In genomic region chr20:63977392-63978276, GRCh38 we compare ENCODE assay signal across 8 cellular contexts. TPM values are rescaled to one million over a fixed set of nuclear protein-coding genes. Genes with fewer than 3 reads are reported as not detected.
DNase-seq lines count a peak whose midpoint lies in the region; ATAC-seq, FAIRE-seq and TF ChIP-seq lines count a peak whose summit lies in the region.

No MANE protein-coding gene starts in this region.

- H3K27ac ChIP-seq in HCT116 (ENCODE audit: low read depth, low read length) (peak overlapping the region; percentile 69; the same call in 1 of the 2 replicates), K562 (ENCODE audit: extremely low read depth, low read depth, low read length) (peak overlapping the region; percentile 83), sigmoid colon (no peak overlapping the region)

- TF ChIP-seq EP300 in K562 (IDR thresholded peaks at IDR 0.05; ENCODE audit: low read length) (peak; percentile 33; the same call in 1 of the 2 replicates), sigmoid colon (IDR thresholded peaks at IDR 0.05) (no peak)

- RAD21 ChIA-PET in HCT116 (lab: Charles Lee; ENCODE audit: low non-redundant PET in 1 of 2, low total read pairs in 2 of 2, uncharacterized antibody in 2 of 2, unreplicated experiment in 2 of 2), result no interaction called here

- peaks cover 33% of the 10 kb centered on the region for H3K36me3 Mint-ChIP-seq in T-helper 1 cell treated with Interleukin-12 subunit alpha and Interleukin-12 subunit beta and Interleukin-4 antibody, amounts not matched to agents 30 μg/mL and 1 μg/mL, for 36 hours (ENCODE audit: low read depth)

- H3K9me2 ChIP-seq in HCT116 (ENCODE audit: insufficient read depth), result no peaks in the 10 kb centered on the region

- TF ChIP-seq POLR2A in HCT116 (IDR thresholded peaks at IDR 0.05; ENCODE audit: borderline replicate concordance, extremely low read depth, insufficient read depth, insufficient read length) (no peak), K562 (conservative IDR thresholded peaks at IDR 0.05) (no peak), sigmoid colon (IDR thresholded peaks at IDR 0.05) (no peak)

- intact Hi-C loops in HCT116 (cut with micrococcal nuclease), result loop anchor here (10.0 kb wide), 2 partner anchors 113 to 193 kb away; partner anchors contain the start of genes ABHD16B and TPD52L2
- intact Hi-C loops in K562 (cut with micrococcal nuclease), result loop anchor here (5.0 to 10.0 kb wide), 3 partner anchors 75 to 193 kb away; partner anchors contain the start of genes ABHD16B and TPD52L2
- intact Hi-C loops in sigmoid colon (cut with DNase I), result loop anchor here (10.0 kb wide), 2 partner anchors 323 to 763 kb away; partner anchors contain the start of genes RTEL1, STMN3 and YTHDF1

- ATAC-seq in HCT116 (no peak), K562 (no peak)

- H3K4me1 ChIP-seq in HCT116 (ENCODE audit: control insufficient read depth in 1 of 2, insufficient read depth in 2 of 2, low read length in 2 of 2) (peaks cover 28 to 63% of the 10 kb centered on the region in 2 experiments), K562 (replicated peaks in 1 of 2; ENCODE audit: control insufficient read depth in 2 of 2, insufficient read depth in 2 of 2, low read length in 2 of 2) (peaks cover 30 to 70% of the 10 kb centered on the region in 2 experiments), sigmoid colon (peaks cover 0 to 47% (median 46%) of the 10 kb centered on the region in 4 donors)

- TF ChIP-seq RAD21 in HCT116 (IDR thresholded peaks at IDR 0.05; ENCODE audit: low read depth), result no peak
- no peak for TF ChIP-seq RAD21 in K562 (CRISPR knock-in tag; conservative IDR thresholded peaks at IDR 0.05 in 1 of 2, IDR thresholded peaks at IDR 0.05 in 1 of 2)

- POLR2A ChIA-PET in HCT116 (lab: Charles Lee), result no interaction called here
- POLR2A ChIA-PET in K562 (lab: Yijun Ruan, JAX), result interaction anchor here (0.6 kb wide), 2 partner anchors 9 to 83 kb away, joined by 3 read pairs; no protein-coding TSS in a partner anchor

- H4K20me1 ChIP-seq in HCT116 (ENCODE audit: insufficient read depth), result no peaks in the 10 kb centered on the region
- H4K20me1 ChIP-seq in K562 (replicated peaks; ENCODE audit: control insufficient read depth, insufficient read depth, low read length), result no peaks in the 10 kb centered on the region

- CTCF ChIA-PET in HCT116 (lab: Charles Lee) (interaction anchor here (0.5 to 0.6 kb wide), 2 partner anchors 9 to 403 kb away, joined by 3 to 6 read pairs; partner anchors contain the start of gene HELZ2), K562 (lab: Yijun Ruan, JAX; ENCODE audit: low intra/inter-chr PET ratio) (no interaction called here)

- DNase-seq in HCT116 (ENCODE audit: low read depth, low spot score), result no peak
- peak in 3 of 4 experiments; percentile 38 to 76 (median 58) for DNase-seq in K562 (ENCODE audit: extremely low read depth in 1 of 4, low spot score in 3 of 4)
- peak; percentile 66 for DNase-seq in sigmoid colon
- no peak for DNase-seq in ureter (ENCODE audit: low spot score)
- no peak for DNase-seq in amniotic stem cell (lab: John Stamatoyannopoulos, UW)
- no peak for DNase-seq in NCI-H2196 treated with DMSO at 0.1 percent for 48 hours (lab: John Stamatoyannopoulos, UW; ENCODE audit: unreplicated experiment)
- no peak for DNase-seq in NCI-H510A treated with DMSO at 0.1 percent for 48 hours (lab: John Stamatoyannopoulos, UW)

- in situ Hi-C loops in K562 (cut with MboI), result no loop called here

- H3K27me3 ChIP-seq in HCT116 (ENCODE audit: insufficient read depth, low read length) (no peaks in the 10 kb centered on the region), K562 (ENCODE audit: control insufficient read depth in 2 of 2, insufficient read depth in 2 of 2, low read length in 2 of 2) (no peaks in the 10 kb centered on the region), sigmoid colon (peaks cover 0 to 12% (median 7%) of the 10 kb centered on the region in 3 donors)

- H3K4me3 Mint-ChIP-seq in T-helper 1 cell treated with Interleukin-12 subunit alpha and Interleukin-12 subunit beta and Interleukin-4 antibody, amounts not matched to agents 30 μg/mL and 1 μg/mL, for 36 hours, result peak overlapping the region; percentile 90

- H3K4me1 Mint-ChIP-seq in T-helper 1 cell treated with Interleukin-12 subunit alpha and Interleukin-12 subunit beta and Interleukin-4 antibody, amounts not matched to agents 30 μg/mL and 1 μg/mL, for 36 hours (ENCODE audit: low read depth), result peaks cover 57% of the 10 kb centered on the region

- BruUV-seq in HCT116 (replicated peaks; lab: Mats Ljungman, UMichigan) (no TSS peak), K562 (replicated peaks; lab: Mats Ljungman, UMichigan) (no TSS peak)

- no peaks in the 10 kb centered on the region for H3K9me3 Mint-ChIP-seq in T-helper 1 cell treated with Interleukin-12 subunit alpha and Interleukin-12 subunit beta and Interleukin-4 antibody, amounts not matched to agents 30 μg/mL and 1 μg/mL, for 36 hours

- peaks cover 3% of the 10 kb centered on the region for H3K9me1 ChIP-seq in K562 (ENCODE audit: control insufficient read depth, insufficient read depth, low read length)

- TF ChIP-seq CTCF in HCT116 (IDR thresholded peaks at IDR 0.05 in 2 of 3, conservative IDR thresholded peaks at IDR 0.05 in 1 of 3; ENCODE audit: borderline replicate concordance in 1 of 3, insufficient read depth in 1 of 3, low read depth in 2 of 3, low read length in 2 of 3) (no peak), K562 (IDR thresholded peaks at IDR 0.05 in 2 of 3, conservative IDR thresholded peaks at IDR 0.05 in 1 of 3; ENCODE audit: insufficient read depth in 2 of 3, low read depth in 1 of 3, low read length in 3 of 3) (no peak), sigmoid colon (IDR thresholded peaks at IDR 0.05) (no peak)

- no peaks in the 10 kb centered on the region for H3K27me3 Mint-ChIP-seq in T-helper 1 cell treated with Interleukin-12 subunit alpha and Interleukin-12 subunit beta and Interleukin-4 antibody, amounts not matched to agents 30 μg/mL and 1 μg/mL, for 36 hours (ENCODE audit: low read depth)

- H2AFZ ChIP-seq in HCT116 (ENCODE audit: low read depth, low read length, poor library complexity, severe bottlenecking) (no peak overlapping the region), K562 (ENCODE audit: low read depth, low read length) (peak overlapping the region; percentile 37)

- H3K36me3 ChIP-seq in HCT116 (ENCODE audit: control insufficient read depth in 1 of 2, insufficient read depth in 2 of 2, low read length in 2 of 2) (no peaks in the 10 kb centered on the region), K562 (ENCODE audit: control insufficient read depth, insufficient read depth, low read length) (peaks cover 15% of the 10 kb centered on the region; the same call in 1 of the 3 replicates), sigmoid colon (no peaks in the 10 kb centered on the region)

- peak; percentile 71 for FAIRE-seq in K562 (lab: Jason Lieb, UNC)

- peak overlapping the region; percentile 76; the same call in 1 of the 2 replicates for H3K9ac ChIP-seq in HCT116 (ENCODE audit: low read length)
- peak overlapping the region; percentile 71 to 72; a peak in 3 of 4 replicates for H3K9ac ChIP-seq in K562 (ENCODE audit: insufficient read depth in 1 of 2, low read depth in 2 of 2, low read length in 2 of 2)

- H3K79me2 ChIP-seq in HCT116 (ENCODE audit: insufficient read depth, low read length) (peaks cover 16% of the 10 kb centered on the region), K562 (ENCODE audit: control insufficient read depth, insufficient read depth, low read length) (peaks cover 23% of the 10 kb centered on the region)

- peak overlapping the region; percentile 88 for H3K27ac Mint-ChIP-seq in T-helper 1 cell treated with Interleukin-12 subunit alpha and Interleukin-12 subunit beta and Interleukin-4 antibody, amounts not matched to agents 30 μg/mL and 1 μg/mL, for 36 hours

- peak overlapping the region; percentile 96 for H3K4me2 ChIP-seq in HCT116 (ENCODE audit: low read length)
- peak overlapping the region; percentile 74 for H3K4me2 ChIP-seq in K562 (ENCODE audit: insufficient read depth, low read length)

- 30% methylated on average over 18 of the region's 18 CpGs for WGBS in K562 (ENCODE audit: insufficient coverage, low coverage, missing lambda C conversion rate)
- WGBS in sigmoid colon, 2 donors, result 69 to 78% methylated on average over 18 of the region's 18 CpGs

- H3K4me3 ChIP-seq in HCT116 (replicated peaks in 1 of 2; ENCODE audit: low read depth in 1 of 2, low read length in 2 of 2) (peak overlapping the region; percentile 76 to 94; a peak in 3 of 4 replicates), K562 (peak overlapping the region; percentile 100; the same call in 1 of the 2 replicates), sigmoid colon (no peak overlapping the region)

- H3K9me3 ChIP-seq in HCT116 (ENCODE audit: control insufficient read depth in 1 of 2, insufficient read depth in 1 of 2, low read depth in 1 of 2, low read length in 2 of 2) (no peaks in the 10 kb centered on the region), K562 (replicated peaks; ENCODE audit: control insufficient read depth, insufficient read depth, low read depth, low read length) (no peaks in the 10 kb centered on the region), sigmoid colon (no peaks in the 10 kb centered on the region)

RNA-seq across cellular contexts. Expression of gene SAMD10, which starts 1.8 kb away (rescaled TPM):
- total RNA-seq in HCT116 (2021; ENCODE audit: unreplicated experiment) (4.2 TPM), K562 (2014; rRNA removed) (4.8 and 9.8 TPM in 2 replicates), K562 (2014; rRNA removed; fragmentation: Illumina TruSeq; extraction: Trizol) (0.95 and 1.1 TPM in 2 replicates), K562 (2015; rRNA removed; fragmentation: Illumina TruSeq; extraction: Trizol) (3.5 and 4.8 TPM in 2 replicates), K562 (2021) (12.1 and 15.2 TPM in 2 replicates), sigmoid colon (1 to 10 TPM in 3 of 4 donors, under 1 TPM in 1; 0.68 to 8.3 (median 1.9) TPM), ureter (17.4 TPM)
- polyA plus RNA-seq in HCT116 (2012), result 3.1 and 3.9 TPM in 2 replicates
- total RNA-seq in K562 (2011; cell fraction: chromatin; rRNA removed; ENCODE audit: low replicate concordance), result 3.5 and 12.3 TPM in 2 replicates
- 7.8 and 11.8 TPM in 2 replicates for total RNA-seq in K562 (2011; cell fraction: nucleolus; rRNA removed)
- 5.1 and 7.5 TPM in 2 replicates for total RNA-seq in K562 (2011; cell fraction: nucleoplasm; rRNA removed)
- polyA plus RNA-seq in K562 (2011; rRNA removed) (3.9 and 6.8 TPM in 2 replicates), K562 (2014; fragmentation: Illumina TruSeq; extraction: Trizol) (6.0 and 9.6 TPM in 2 replicates), K562 (2014; fragmentation: Nextera tagmentation; extraction: Ambion mirVana) (under 1 TPM; 0.37 to 0.52 TPM), K562 (2014; rRNA removed) (11.4 and 12.4 TPM in 2 replicates), sigmoid colon (1 to 10 TPM; 2.8 to 8.7 (median 4.2) TPM)
- polyA plus RNA-seq in K562 (2011; cell fraction: cytosol; rRNA removed), result 4.6 and 19.2 TPM in 2 replicates
- 35.1 and 67.7 TPM in 2 replicates for polyA plus RNA-seq in K562 (2011; cell fraction: nucleus; rRNA removed)
- 15.0 and 18.1 TPM in 2 replicates for polyA plus RNA-seq in K562 (2012)
- 0.45 and 0.67 TPM in 2 replicates for polyA minus RNA-seq in K562 (2011; rRNA and poly(A)+ RNA removed)
- 5.6 and 6.4 TPM in 2 replicates for polyA minus RNA-seq in K562 (2011; cell fraction: cytosol; rRNA and poly(A)+ RNA removed)
- polyA minus RNA-seq in K562 (2011; cell fraction: nucleus; rRNA and poly(A)+ RNA removed), result 2.4 and 3.0 TPM in 2 replicates

RNA-seq across cellular contexts. Expression of gene PRPF6, which starts 3.3 kb away (rescaled TPM):
- total RNA-seq in HCT116 (2021; ENCODE audit: unreplicated experiment) (74.9 TPM), K562 (2014; rRNA removed) (59.9 and 65.9 TPM in 2 replicates), K562 (2014; rRNA removed; fragmentation: Illumina TruSeq; extraction: Trizol) (37.1 and 45.0 TPM in 2 replicates), K562 (2015; rRNA removed; fragmentation: Illumina TruSeq; extraction: Trizol) (69.1 and 70.2 TPM in 2 replicates), K562 (2021) (79.5 and 83.2 TPM in 2 replicates), sigmoid colon (10 to 100 TPM; 42.3 to 52.1 (median 46.9) TPM), ureter (75.0 TPM)
- 70.4 and 75.7 TPM in 2 replicates for polyA plus RNA-seq in HCT116 (2012)
- total RNA-seq in K562 (2011; cell fraction: chromatin; rRNA removed; ENCODE audit: low replicate concordance), result 43.5 and 79.2 TPM in 2 replicates
- 37.2 and 37.9 TPM in 2 replicates for total RNA-seq in K562 (2011; cell fraction: nucleolus; rRNA removed)
- total RNA-seq in K562 (2011; cell fraction: nucleoplasm; rRNA removed), result 25.8 and 34.6 TPM in 2 replicates
- polyA plus RNA-seq in K562 (2011; rRNA removed) (31.9 and 38.8 TPM in 2 replicates), K562 (2014; fragmentation: Illumina TruSeq; extraction: Trizol) (65.2 and 68.2 TPM in 2 replicates), K562 (2014; fragmentation: Nextera tagmentation; extraction: Ambion mirVana) (1 to 10 TPM; 4.2 to 4.3 TPM), K562 (2014; rRNA removed) (53.9 and 60.5 TPM in 2 replicates), sigmoid colon (10 to 100 TPM; 23.4 to 59.9 (median 26.4) TPM)
- 31.0 and 31.9 TPM in 2 replicates for polyA plus RNA-seq in K562 (2011; cell fraction: cytosol; rRNA removed)
- polyA plus RNA-seq in K562 (2011; cell fraction: nucleus; rRNA removed), result 33.2 and 38.3 TPM in 2 replicates
- 64.7 and 71.3 TPM in 2 replicates for polyA plus RNA-seq in K562 (2012)
- polyA minus RNA-seq in K562 (2011; rRNA and poly(A)+ RNA removed), result 43.7 and 45.2 TPM in 2 replicates
- 40.1 and 44.7 TPM in 2 replicates for polyA minus RNA-seq in K562 (2011; cell fraction: cytosol; rRNA and poly(A)+ RNA removed)
- polyA minus RNA-seq in K562 (2011; cell fraction: nucleus; rRNA and poly(A)+ RNA removed), result 16.3 and 25.7 TPM in 2 replicates

RNA-seq across cellular contexts. Expression of gene ZNF512B, which starts 7.9 kb away (rescaled TPM):
- total RNA-seq in HCT116 (2021; ENCODE audit: unreplicated experiment) (10.3 TPM), K562 (2014; rRNA removed) (13.5 and 17.2 TPM in 2 replicates), K562 (2014; rRNA removed; fragmentation: Illumina TruSeq; extraction: Trizol) (3.2 and 3.8 TPM in 2 replicates), K562 (2015; rRNA removed; fragmentation: Illumina TruSeq; extraction: Trizol) (11.2 and 11.3 TPM in 2 replicates), K562 (2021) (24.9 and 27.8 TPM in 2 replicates), sigmoid colon (10 to 100 TPM in 2 of 4 donors, 1 to 10 TPM in 2; 5.1 to 10.8 (median 9.0) TPM), ureter (31.2 TPM)
- 5.6 and 6.2 TPM in 2 replicates for polyA plus RNA-seq in HCT116 (2012)
- 14.5 and 45.8 TPM in 2 replicates for total RNA-seq in K562 (2011; cell fraction: chromatin; rRNA removed; ENCODE audit: low replicate concordance)
- 23.8 and 25.5 TPM in 2 replicates for total RNA-seq in K562 (2011; cell fraction: nucleolus; rRNA removed)
- total RNA-seq in K562 (2011; cell fraction: nucleoplasm; rRNA removed), result 15.2 and 19.3 TPM in 2 replicates
- polyA plus RNA-seq in K562 (2011; rRNA removed) (3.9 and 4.2 TPM in 2 replicates), K562 (2014; fragmentation: Illumina TruSeq; extraction: Trizol) (8.2 and 14.9 TPM in 2 replicates), K562 (2014; fragmentation: Nextera tagmentation; extraction: Ambion mirVana) (under 1 TPM; 0.01 to 0.03 TPM), K562 (2014; rRNA removed) (13.0 and 16.5 TPM in 2 replicates), sigmoid colon (1 to 10 TPM in 2 of 3 donors, under 1 TPM in 1; 0.23 to 5.5 (median 1.2) TPM)
- polyA plus RNA-seq in K562 (2011; cell fraction: cytosol; rRNA removed), result 4.1 and 9.7 TPM in 2 replicates
- 29.4 and 48.2 TPM in 2 replicates for polyA plus RNA-seq in K562 (2011; cell fraction: nucleus; rRNA removed)
- 14.3 and 16.2 TPM in 2 replicates for polyA plus RNA-seq in K562 (2012)
- 1.1 and 2.7 TPM in 2 replicates for polyA minus RNA-seq in K562 (2011; rRNA and poly(A)+ RNA removed)
- polyA minus RNA-seq in K562 (2011; cell fraction: cytosol; rRNA and poly(A)+ RNA removed), result 6.3 and 8.5 TPM in 2 replicates
- 6.7 and 6.9 TPM in 2 replicates for polyA minus RNA-seq in K562 (2011; cell fraction: nucleus; rRNA and poly(A)+ RNA removed)

RNA-seq across cellular contexts. Expression of gene UCKL1, which starts 21.4 kb away (rescaled TPM):
- total RNA-seq in HCT116 (2021; ENCODE audit: unreplicated experiment), result 54.2 TPM
- polyA plus RNA-seq in HCT116 (2012), result 67.3 and 79.7 TPM in 2 replicates
- 103 and 254 TPM in 2 replicates for total RNA-seq in K562 (2011; cell fraction: chromatin; rRNA removed; ENCODE audit: low replicate concordance)
- 128 and 153 TPM in 2 replicates for total RNA-seq in K562 (2011; cell fraction: nucleolus; rRNA removed)
- 102 and 113 TPM in 2 replicates for total RNA-seq in K562 (2011; cell fraction: nucleoplasm; rRNA removed)
- 28.5 and 36.8 TPM in 2 replicates for total RNA-seq in K562 (2014; rRNA removed)
- 7.9 and 10.8 TPM in 2 replicates for total RNA-seq in K562 (2014; rRNA removed; fragmentation: Illumina TruSeq; extraction: Trizol)
- total RNA-seq in K562 (2015; rRNA removed; fragmentation: Illumina TruSeq; extraction: Trizol), result 21.5 and 24.1 TPM in 2 replicates
- total RNA-seq in K562 (2021), result 46.1 and 52.8 TPM in 2 replicates
- polyA plus RNA-seq in K562 (2011; rRNA removed), result 26.9 and 40.4 TPM in 2 replicates
- 35.2 and 67.5 TPM in 2 replicates for polyA plus RNA-seq in K562 (2011; cell fraction: cytosol; rRNA removed)
- polyA plus RNA-seq in K562 (2011; cell fraction: nucleus; rRNA removed), result 185 and 221 TPM in 2 replicates
- 35.3 and 54.9 TPM in 2 replicates for polyA plus RNA-seq in K562 (2012)
- 24.2 and 36.6 TPM in 2 replicates for polyA plus RNA-seq in K562 (2014; fragmentation: Illumina TruSeq; extraction: Trizol)
- 1 to 10 TPM; 3.1 to 6.6 TPM for polyA plus RNA-seq in K562 (2014; fragmentation: Nextera tagmentation; extraction: Ambion mirVana)
- polyA plus RNA-seq in K562 (2014; rRNA removed), result 49.0 and 57.1 TPM in 2 replicates
- polyA minus RNA-seq in K562 (2011; rRNA and poly(A)+ RNA removed), result 14.0 and 18.9 TPM in 2 replicates
- 20.3 and 21.6 TPM in 2 replicates for polyA minus RNA-seq in K562 (2011; cell fraction: cytosol; rRNA and poly(A)+ RNA removed)
- 40.1 and 51.8 TPM in 2 replicates for polyA minus RNA-seq in K562 (2011; cell fraction: nucleus; rRNA and poly(A)+ RNA removed)
- total RNA-seq in sigmoid colon, result 10 to 100 TPM; 21.1 to 36.3 (median 24.9) TPM
- polyA plus RNA-seq in sigmoid colon, result 10 to 100 TPM; 22.8 to 45.6 (median 26.1) TPM
- total RNA-seq in ureter, result 47.6 TPM

RNA-seq across cellular contexts. Expression of gene C20orf204, which starts 58.3 kb away (rescaled TPM):
- total RNA-seq in HCT116 (2021; ENCODE audit: unreplicated experiment) (2.5 TPM), K562 (2014; rRNA removed) (0.59 and 0.73 TPM in 2 replicates), K562 (2014; rRNA removed; fragmentation: Illumina TruSeq; extraction: Trizol) (0.10 and 0.22 TPM in 2 replicates), K562 (2015; rRNA removed; fragmentation: Illumina TruSeq; extraction: Trizol) (0.36 and 0.45 TPM in 2 replicates), K562 (2021) (0.67 and 1.1 TPM in 2 replicates), sigmoid colon (1 to 10 TPM in 1 of 4 donors, under 1 TPM in 3; under 0.01 to 1.1 (median 0.37) TPM), ureter (1.9 TPM)
- 0.47 and 0.61 TPM in 2 replicates for polyA plus RNA-seq in HCT116 (2012)
- 5.2 and 13.5 TPM in 2 replicates for total RNA-seq in K562 (2011; cell fraction: chromatin; rRNA removed; ENCODE audit: low replicate concordance)
- total RNA-seq in K562 (2011; cell fraction: nucleolus; rRNA removed), result 6.7 and 7.0 TPM in 2 replicates
- total RNA-seq in K562 (2011; cell fraction: nucleoplasm; rRNA removed), result 4.0 and 4.6 TPM in 2 replicates
- polyA plus RNA-seq in K562 (2011; rRNA removed) (0.11 and 0.22 TPM in 2 replicates), K562 (2014; fragmentation: Illumina TruSeq; extraction: Trizol) (0.11 and 0.16 TPM in 2 replicates), K562 (2014; fragmentation: Nextera tagmentation; extraction: Ambion mirVana) (not detected), K562 (2014; rRNA removed) (0.94 and 1.6 TPM in 2 replicates), sigmoid colon (1 to 10 TPM in 1 of 3 donors, not detected in 2; 1.7 TPM)
- 0.10 and 0.36 TPM in 2 replicates for polyA plus RNA-seq in K562 (2011; cell fraction: cytosol; rRNA removed)
- polyA plus RNA-seq in K562 (2011; cell fraction: nucleus; rRNA removed), result 1.6 and 3.1 TPM in 2 replicates
- 0.43 and 0.46 TPM in 2 replicates for polyA plus RNA-seq in K562 (2012)
- 0.35 and 0.42 TPM in 2 replicates for polyA minus RNA-seq in K562 (2011; rRNA and poly(A)+ RNA removed)
- 0.27 TPM in 1 of 2 replicates, not detected in the other for polyA minus RNA-seq in K562 (2011; cell fraction: cytosol; rRNA and poly(A)+ RNA removed)
- 1.8 TPM in 2 replicates for polyA minus RNA-seq in K562 (2011; cell fraction: nucleus; rRNA and poly(A)+ RNA removed)

Comparison
In these comparisons a context has a peak if more than half of its experiments do, and no peak if none do; other contexts are left out.
1. DNase-seq: peak in K562 (3 of 4) and sigmoid colon (single experiment); none in HCT116 (single experiment), ureter (single experiment), amniotic stem cell (single experiment), NCI-H2196 treated with DMSO at 0.1 percent for 48 hours (single experiment) and NCI-H510A treated with DMSO at 0.1 percent for 48 hours (single experiment).
2. H3K27ac ChIP-seq: peak in HCT116 (single experiment) and K562 (single experiment); none in sigmoid colon (0 of 4).
3. H3K4me3 ChIP-seq: peak in HCT116 (2 of 2) and K562 (single experiment); none in sigmoid colon (0 of 4).
4. Of the 22 proteins assayed by ChIP-seq in both K562 and HCT116: peak only in K562: ATF3, FOSL1, JUND, MAX and ZFX; only in HCT116: none; in both: none; in neither: 16; mixed calls (peak in some experiments, not most) for 1.